ENCODE assay signal across 15 cellular contexts in the genomic region with DNA sequence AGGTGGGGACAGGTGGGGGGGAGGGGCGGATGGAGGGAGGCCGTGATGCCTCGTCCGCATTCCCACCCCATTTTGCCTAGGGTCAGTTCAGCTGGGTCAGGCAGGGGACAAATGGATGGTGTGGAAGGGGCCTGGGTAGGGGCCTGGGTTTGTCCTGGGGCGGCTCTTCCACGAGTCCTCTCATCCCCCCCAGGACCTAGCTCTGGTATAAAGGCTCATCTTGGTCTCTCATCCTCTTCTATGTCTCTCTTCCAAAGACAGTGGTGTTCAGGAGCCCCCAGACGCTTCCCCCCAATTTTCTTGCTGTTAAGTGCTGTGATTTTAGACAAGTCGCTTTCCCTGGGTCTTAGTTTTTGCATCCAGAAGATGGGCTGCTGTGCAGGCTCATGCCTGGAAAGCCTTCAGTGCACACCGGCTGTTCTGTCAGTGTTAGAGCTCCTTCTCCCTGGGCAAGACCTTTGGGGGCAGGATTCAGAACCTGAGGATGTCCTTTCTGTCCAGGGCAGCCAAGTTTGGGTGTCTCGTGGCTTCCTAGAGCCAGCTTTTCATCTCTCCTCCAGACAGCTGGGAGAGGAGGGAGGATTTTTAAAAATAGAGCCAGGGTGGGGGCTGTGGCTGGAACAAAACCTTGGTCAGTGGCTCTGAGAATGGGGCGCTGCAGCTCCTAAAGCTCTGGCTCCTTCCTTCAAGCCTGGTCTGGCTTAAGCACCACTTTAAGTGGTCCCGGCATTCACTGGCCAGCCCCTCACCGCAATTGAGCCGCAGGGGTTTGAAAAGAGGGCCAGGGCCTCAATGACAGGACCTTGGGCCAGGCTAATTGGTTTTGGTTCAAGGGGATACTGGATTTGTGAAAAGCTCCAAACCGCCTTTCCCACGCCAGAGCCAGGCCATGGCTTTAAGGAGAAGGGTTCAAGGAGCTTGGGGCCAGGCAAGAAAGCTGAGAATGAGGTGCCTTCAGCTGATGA.
"Had no signal": no experiment of that assay in that cellular context is flagged by ENCODE, and none has a peak within 500 bp of the region (broad histone marks: within the 10 kb centered on the region; RNA-seq: fewer than 3 reads in every experiment).

No MANE protein-coding gene starts in this region.

- H3K79me2 ChIP-seq: parathyroid adenoma had no signal

- H3K9me3 ChIP-seq: body of pancreas, esophagus muscularis mucosa, left lung, thyroid gland, vagina had no signal

- H3K36me3 Mint-ChIP-seq: activated CD4-positive, alpha-beta memory T cell treated with anti-CD3 and anti-CD28 coated beads for 36 hours had no signal

- H3K9me3 Mint-ChIP-seq: activated CD4-positive, alpha-beta memory T cell treated with anti-CD3 and anti-CD28 coated beads for 36 hours; activated naive CD4-positive, alpha-beta T cell treated with anti-CD3 and anti-CD28 coated beads for 36 hours; central memory CD8-positive, alpha-beta T cell; nephron progenitor cell had no signal

- H3K4me1 ChIP-seq: parathyroid adenoma had no signal

- H3K36me3 ChIP-seq: esophagus muscularis mucosa, left lung, thyroid gland, vagina had no signal

- H3K4me3 ChIP-seq: body of pancreas, left lung, thyroid gland had no signal

- FAIRE-seq: islet of Langerhans, TTC549 had no signal

- ATAC-seq: SK-N-SH treated with all-trans-retinoic acid at 6 μM for 48 hours had no signal

- H3K27ac Mint-ChIP-seq: activated CD4-positive, alpha-beta memory T cell treated with anti-CD3 and anti-CD28 coated beads for 36 hours; activated naive CD4-positive, alpha-beta T cell treated with anti-CD3 and anti-CD28 coated beads for 36 hours; nephron progenitor cell had no signal

- H3K27ac ChIP-seq: body of pancreas, esophagus muscularis mucosa, left lung, parathyroid adenoma, thyroid gland, vagina had no signal

- H3K9ac ChIP-seq: parathyroid adenoma had no signal

- H3K4me3 Mint-ChIP-seq: activated CD4-positive, alpha-beta memory T cell treated with anti-CD3 and anti-CD28 coated beads for 36 hours; activated naive CD4-positive, alpha-beta T cell treated with anti-CD3 and anti-CD28 coated beads for 36 hours; central memory CD8-positive, alpha-beta T cell; nephron progenitor cell had no signal

- H3K4me1 Mint-ChIP-seq: central memory CD8-positive, alpha-beta T cell; nephron progenitor cell had no signal

- DNase-seq: activated CD4-positive, alpha-beta memory T cell treated with anti-CD3 and anti-CD28 coated beads for 36 hours; activated naive CD4-positive, alpha-beta T cell treated with anti-CD3 and anti-CD28 coated beads for 36 hours; left lung; mesenchymal stem cell; T-helper 2 cell had no signal

- H2AFZ ChIP-seq: parathyroid adenoma had no signal
